In genomic region chr19:1512671-1513491, GRCh38 we compare ENCODE assay signal across 8 cellular contexts. TPM values are rescaled to one million over a fixed set of nuclear protein-coding genes. Genes with fewer than 3 reads are reported as not detected.
DNase-seq lines count a peak whose midpoint lies in the region; ATAC-seq and TF ChIP-seq lines count a peak whose summit lies in the region.

ADAMTSL5 (minus strand) TSS chr19:1513019; CDS start chr19:1510943, 2,076 bp downstream.

- intact Hi-C loops in PC-3 (cut with micrococcal nuclease) (no loop called here), gastrocnemius medialis (cut with DNase I; ENCODE audit: low total_unique reads) (loop anchor here (1.0 to 5.0 kb wide), 3 partner anchors 34 to 236 kb away; partner anchors contain the start of genes C19orf25, FAM174C and TCF3)

- CTCF ChIA-PET in PC-3 (lab: Charles Lee), result no interaction called here

- H4K20me1 ChIP-seq in PC-3 (ENCODE audit: low read length), result no peaks in the 10 kb centered on the region

- H3K9ac ChIP-seq in PC-3 (ENCODE audit: low read length), result peak within 1 kb of the TSS; percentile 52

- no peaks in the 10 kb centered on the region for H3K36me3 Mint-ChIP-seq in activated T-helper 17 cell treated with anti-CD3 and anti-CD28 coated beads, Interleukin-2, amount 50 U/mL, for 72 hours (ENCODE audit: low read depth)

- no peaks in the 10 kb centered on the region for H3K9me2 ChIP-seq in PC-3 (replicated peaks; ENCODE audit: low read length)

- peak within 1 kb of the TSS; percentile 69 for H3K27ac Mint-ChIP-seq in activated T-helper 17 cell treated with anti-CD3 and anti-CD28 coated beads, Interleukin-2, amount 50 U/mL, for 72 hours

- no peaks in the 10 kb centered on the region for H3K27me3 Mint-ChIP-seq in activated T-helper 17 cell treated with anti-CD3 and anti-CD28 coated beads, Interleukin-2, amount 50 U/mL, for 72 hours

- H3K4me2 ChIP-seq in PC-3 (ENCODE audit: low read length), result peak within 1 kb of the TSS; percentile 85

- TF ChIP-seq CTCF in GM10266 (IDR thresholded peaks at IDR 0.05; ENCODE audit: control insufficient read depth, insufficient read depth, low read depth, missing control alignments), result peak; percentile 60
- TF ChIP-seq CTCF in PC-3 (conservative IDR thresholded peaks at IDR 0.05; ENCODE audit: low read depth, low read length), result no peak
- peak in 2 of 5 experiments; percentile 26 to 36 for TF ChIP-seq CTCF in gastrocnemius medialis (IDR thresholded peaks at IDR 0.05 in 4 of 5, conservative IDR thresholded peaks at IDR 0.05 in 1 of 5)

- H3K4me3 ChIP-seq in PC-3 (ENCODE audit: low read length) (peak within 1 kb of the TSS; percentile 70), gastrocnemius medialis (peak within 1 kb of the TSS; percentile 64 to 69 (median 64))

- DNase-seq in GM10266 (ENCODE audit: extremely low spot score), result peak; percentile 94
- peak; percentile 59 for DNase-seq in PC-3
- peak; percentile 77 for DNase-seq in glomerular visceral epithelial cell (ENCODE audit: extremely low spot score)
- peak in 1 of 2 donors; percentile 60 for DNase-seq in gastrocnemius medialis
- DNase-seq in NCI-H1694 (lab: John Stamatoyannopoulos, UW), result no peak

- peak within 1 kb of the TSS; percentile 74 for H3K4me3 Mint-ChIP-seq in activated T-helper 17 cell treated with anti-CD3 and anti-CD28 coated beads, Interleukin-2, amount 50 U/mL, for 72 hours

- H3K79me2 ChIP-seq in PC-3 (ENCODE audit: low read length), result peaks cover 3% of the 10 kb centered on the region; the same call in 1 of the 2 replicates

- no TSS peak for BruUV-seq in PC-3 (replicated peaks; lab: Mats Ljungman, UMichigan)

- H3F3A ChIP-seq in PC-3 (ENCODE audit: low read length, unreplicated experiment), result no peaks in the 10 kb centered on the region

- H3K4me1 ChIP-seq in PC-3 (ENCODE audit: insufficient read depth, low read length) (peaks cover 3% of the 10 kb centered on the region; the same call in 1 of the 2 replicates), gastrocnemius medialis (peaks cover 3 to 29% of the 10 kb centered on the region in 2 donors)

- H3K36me3 ChIP-seq in PC-3 (ENCODE audit: low read depth, low read length), result no peaks in the 10 kb centered on the region
- H3K36me3 ChIP-seq in gastrocnemius medialis, result no peaks in the 10 kb centered on the region

- peak; percentile 60 to 74 for TF ChIP-seq POLR2A in gastrocnemius medialis (IDR thresholded peaks at IDR 0.05)

- no peaks in the 10 kb centered on the region for H3K9me3 ChIP-seq in PC-3 (ENCODE audit: low read length)
- no peaks in the 10 kb centered on the region for H3K9me3 ChIP-seq in gastrocnemius medialis

- in situ Hi-C loops in gastrocnemius medialis (cut with MboI; ENCODE audit: low sequenced_read_pairs in 4 of 4), result no loop called here

- H2AFZ ChIP-seq in PC-3 (ENCODE audit: low read length), result peak within 1 kb of the TSS; percentile 30; the same call in 1 of the 2 replicates

- no peaks in the 10 kb centered on the region for H3K27me3 ChIP-seq in PC-3 (ENCODE audit: low read length)
- H3K27me3 ChIP-seq in gastrocnemius medialis, result no peaks in the 10 kb centered on the region

- no peaks in the 10 kb centered on the region for H3K4me1 Mint-ChIP-seq in activated T-helper 17 cell treated with anti-CD3 and anti-CD28 coated beads, Interleukin-2, amount 50 U/mL, for 72 hours

- H3K27ac ChIP-seq in PC-3 (ENCODE audit: low read length) (no peak within 1 kb of the TSS), gastrocnemius medialis (peak within 1 kb of the TSS; percentile 83 to 91 (median 89))

- no peaks in the 10 kb centered on the region for H3K9me3 Mint-ChIP-seq in activated T-helper 17 cell treated with anti-CD3 and anti-CD28 coated beads, Interleukin-2, amount 50 U/mL, for 72 hours

- ATAC-seq in PC-3, result peak; percentile 78
- peak; percentile 94 for ATAC-seq in activated T-helper 17 cell treated with anti-CD3 and anti-CD28 coated beads, Interleukin-2, amount 50 U/mL, for 72 hours (replicated peaks)
- ATAC-seq in gastrocnemius medialis, result peak; percentile 59 to 72
- ATAC-seq in HG03139 (IDR thresholded peaks at IDR 0.05; ENCODE audit: unreplicated experiment), result no peak
- ATAC-seq in HG02623 (IDR thresholded peaks at IDR 0.05; ENCODE audit: unreplicated experiment), result no peak

- POLR2A ChIA-PET in PC-3 (lab: Charles Lee; ENCODE audit: unreplicated experiment), result no interaction called here

RNA-seq across cellular contexts. Expression of gene ADAMTSL5, which starts in this region (rescaled TPM):
- 1.7 and 5.0 TPM in 2 replicates for total RNA-seq in PC-3 (2014; rRNA removed)
- 1 to 10 TPM; 3.0 to 3.9 TPM for total RNA-seq in activated T-helper 17 cell treated with anti-CD3 and anti-CD28 coated beads, Interleukin-2, amount 50 U/mL, for 72 hours
- 1 to 10 TPM in 3 of 4 donors, under 1 TPM in 1; 0.41 to 6.5 (median 3.0) TPM for total RNA-seq in gastrocnemius medialis

Comparison
In these comparisons a context has a peak if more than half of its experiments do, and no peak if none do; other contexts are left out.
1. ATAC-seq: peak in PC-3 (single experiment), activated T-helper 17 cell treated with anti-CD3 and anti-CD28 coated beads, Interleukin-2, amount 50 U/mL, for 72 hours (single experiment) and gastrocnemius medialis (2 of 2); none in HG03139 (single experiment) and HG02623 (single experiment).